Comparison of ENCODE assay signal across 14 cellular contexts in the genomic region with DNA sequence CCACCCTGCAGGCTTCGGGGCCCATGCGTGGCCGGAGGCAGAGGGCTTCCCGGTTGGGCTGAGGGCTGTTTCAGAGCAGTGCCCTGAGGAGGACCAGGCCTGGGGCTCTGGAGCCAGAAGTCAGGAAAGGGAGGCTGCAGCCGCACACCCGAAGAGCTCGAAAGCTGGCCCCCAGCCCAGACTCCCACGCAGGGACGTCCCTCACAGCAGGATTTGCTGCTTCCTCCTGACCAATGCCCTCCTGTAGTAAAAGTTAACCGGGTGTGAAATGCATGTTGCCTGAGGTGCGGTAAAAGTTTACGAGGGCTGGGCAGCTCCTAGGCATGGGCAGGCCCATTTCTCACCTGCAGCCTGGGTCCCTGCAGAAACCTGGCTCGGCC.
DNase-seq lines count a peak whose midpoint lies in the region; ATAC-seq, FAIRE-seq and TF ChIP-seq lines count a peak whose summit lies in the region.
"Had no signal": no experiment of that assay in that cellular context is flagged by ENCODE, and none has a peak within 500 bp of the region (broad histone marks: within the 10 kb centered on the region; RNA-seq: fewer than 3 reads in every experiment).

No MANE protein-coding gene starts in this region.

- H3K27me3 ChIP-seq in endodermal cell (ENCODE audit: control insufficient read depth, insufficient read depth, low read length, poor library complexity, severe bottlenecking) (no peaks in the 10 kb centered on the region), mesenchymal stem cell (ENCODE audit: control insufficient read depth in 1 of 2, insufficient read depth in 1 of 2, low read length in 2 of 2) (peaks cover 26 to 74% of the 10 kb centered on the region in 2 experiments), testis (no peaks in the 10 kb centered on the region)

- DNase-seq in NCI-H226: peak; percentile 73
- no peak for DNase-seq in endodermal cell
- no peak for DNase-seq in mesenchymal stem cell
- peak; percentile 85 for DNase-seq in testis
- DNase-seq in posterior cingulate gyrus: no peak
- no peak for DNase-seq in activated CD8-positive, alpha-beta memory T cell treated with anti-CD3 and anti-CD28 coated beads, Interleukin-2, amount 50 U/mL, for 4 hours
- no peak for DNase-seq in urothelium cell line (ENCODE audit: low spot score)
- DNase-seq: activated naive CD4-positive, alpha-beta T cell treated with anti-CD3 and anti-CD28 coated beads, Interleukin-2, amount 10 ng/mL, durations not matched to agents 7 days and 5 days; PC-9; stimulated activated CD8-positive, alpha-beta memory T cell treated with anti-CD3 and anti-CD28 coated beads, Interleukin-4, amount 100 ng/mL, for 48 hours had no signal

- H3K27me3 Mint-ChIP-seq in endodermal cell (ENCODE audit: insufficient read depth): no peaks in the 10 kb centered on the region
- H3K27me3 Mint-ChIP-seq: activated naive CD4-positive, alpha-beta T cell treated with anti-CD3 and anti-CD28 coated beads, Interleukin-2, amount 10 ng/mL, durations not matched to agents 7 days and 5 days had no signal

- WGBS in endodermal cell (ENCODE audit: insufficient coverage in 1 of 2, insufficient read length in 1 of 2), 2 experiments: 30 to 45% methylated on average over 8 to 13 of the region's 13 CpGs
- 41% methylated on average over 13 of the region's 13 CpGs for WGBS in mesenchymal stem cell
- WGBS in testis, 2 donors: 17 to 24% methylated on average over 8 to 12 of the region's 13 CpGs

- no peak overlapping the region for H2BK12ac ChIP-seq in mesenchymal stem cell (ENCODE audit: low read length in 2 of 2)

- H3K4me2 ChIP-seq in mesenchymal stem cell (ENCODE audit: low read length, poor library complexity, severe bottlenecking): peak overlapping the region; percentile 18
- H3K4me2 ChIP-seq: PC-9 had no signal

- H2BK120ac ChIP-seq in mesenchymal stem cell (ENCODE audit: low read depth, low read length): no peak overlapping the region

- H3K79me1 ChIP-seq in mesenchymal stem cell (replicated peaks; ENCODE audit: low read length, poor library complexity, severe bottlenecking): no peaks in the 10 kb centered on the region

- H2BK5ac ChIP-seq in mesenchymal stem cell (ENCODE audit: low read depth, low read length, poor library complexity, severe bottlenecking): no peak overlapping the region

- no peaks in the 10 kb centered on the region for H3K9me3 ChIP-seq in endodermal cell (ENCODE audit: control insufficient read depth, low read length)
- no peaks in the 10 kb centered on the region for H3K9me3 ChIP-seq in mesenchymal stem cell (ENCODE audit: control insufficient read depth, low read length)
- no peaks in the 10 kb centered on the region for H3K9me3 ChIP-seq in testis
- H3K9me3 ChIP-seq: HAP-1 had no signal

- no peak overlapping the region for H3K4me3 ChIP-seq in endodermal cell (ENCODE audit: low read length)
- no peak overlapping the region for H3K4me3 ChIP-seq in mesenchymal stem cell (ENCODE audit: insufficient read depth in 1 of 2, low read depth in 1 of 2, low read length in 2 of 2)
- H3K4me3 ChIP-seq in testis: no peak overlapping the region
- H3K4me3 ChIP-seq: HAP-1, PC-9 had no signal

- no peak for ATAC-seq in HG03457 (IDR thresholded peaks at IDR 0.05; ENCODE audit: unreplicated experiment)
- ATAC-seq: activated CD4-positive, CD25-positive, alpha-beta regulatory T cell treated with anti-CD3 and anti-CD28 coated beads, Interleukin-2, amount 50 U/mL, for 24 hours had no signal

- H3K9ac ChIP-seq in endodermal cell (ENCODE audit: extremely low read depth, low read length, poor library complexity, severe bottlenecking) (no peak overlapping the region), mesenchymal stem cell (ENCODE audit: low read length) (peak overlapping the region; percentile 58)
- H3K9ac ChIP-seq: parathyroid adenoma had no signal

- no peak for TF ChIP-seq CTCF in endodermal cell (conservative IDR thresholded peaks at IDR 0.05)
- TF ChIP-seq CTCF in testis (IDR thresholded peaks at IDR 0.05): no peak

- H3K14ac ChIP-seq in mesenchymal stem cell (ENCODE audit: low read length in 2 of 2): no peak overlapping the region

- peaks cover 13% of the 10 kb centered on the region for H3K4me1 Mint-ChIP-seq in endodermal cell
- H3K4me1 Mint-ChIP-seq: activated naive CD4-positive, alpha-beta T cell treated with anti-CD3 and anti-CD28 coated beads, Interleukin-2, amount 10 ng/mL, durations not matched to agents 7 days and 5 days had no signal

- no peak for TF ChIP-seq POLR2A in testis (IDR thresholded peaks at IDR 0.05)

- peak overlapping the region; percentile 96 for H3K27ac ChIP-seq in endodermal cell (ENCODE audit: low read depth, low read length)
- no peak overlapping the region for H3K27ac ChIP-seq in mesenchymal stem cell (ENCODE audit: low read length, poor library complexity, severe bottlenecking)
- peak overlapping the region; percentile 60 to 93 for H3K27ac ChIP-seq in testis
- H3K27ac ChIP-seq: parathyroid adenoma, PC-9 had no signal

- no peak for FAIRE-seq in urothelium cell line (lab: Jason Lieb, UNC)

- no peak overlapping the region for H3K23ac ChIP-seq in mesenchymal stem cell (ENCODE audit: low read length in 2 of 2)

- no peak overlapping the region for H3K18ac ChIP-seq in mesenchymal stem cell (ENCODE audit: low read depth in 1 of 2, low read length in 2 of 2)

- no peak overlapping the region for H3K4ac ChIP-seq in mesenchymal stem cell (ENCODE audit: low read depth in 1 of 2, low read length in 2 of 2)

- H4K91ac ChIP-seq in mesenchymal stem cell (ENCODE audit: low read length): no peak overlapping the region

- H3K9me3 Mint-ChIP-seq in endodermal cell: no peaks in the 10 kb centered on the region
- H3K9me3 Mint-ChIP-seq: activated naive CD4-positive, alpha-beta T cell treated with anti-CD3 and anti-CD28 coated beads, Interleukin-2, amount 10 ng/mL, durations not matched to agents 7 days and 5 days had no signal

- H3K36me3 ChIP-seq in endodermal cell (ENCODE audit: control insufficient read depth, insufficient read depth, low read length): no peaks in the 10 kb centered on the region
- H3K36me3 ChIP-seq in mesenchymal stem cell (ENCODE audit: control insufficient read depth in 1 of 2, insufficient read depth in 2 of 2, low read depth in 1 of 2, low read length in 2 of 2): no peaks in the 10 kb centered on the region
- H3K36me3 ChIP-seq in testis (ENCODE audit: low read depth, missing control alignments): no peaks in the 10 kb centered on the region
- H3K36me3 ChIP-seq: HAP-1 had no signal

- peak overlapping the region; percentile 29 for H3K4me3 Mint-ChIP-seq in endodermal cell
- H3K4me3 Mint-ChIP-seq: activated naive CD4-positive, alpha-beta T cell treated with anti-CD3 and anti-CD28 coated beads, Interleukin-2, amount 10 ng/mL, durations not matched to agents 7 days and 5 days had no signal

- H2AFZ ChIP-seq in mesenchymal stem cell (ENCODE audit: low read depth, low read length): no peak overlapping the region
- H2AFZ ChIP-seq: parathyroid adenoma, PC-9 had no signal

- no peak overlapping the region for H3K27ac Mint-ChIP-seq in endodermal cell
- H3K27ac Mint-ChIP-seq: activated naive CD4-positive, alpha-beta T cell treated with anti-CD3 and anti-CD28 coated beads, Interleukin-2, amount 10 ng/mL, durations not matched to agents 7 days and 5 days had no signal

- intact Hi-C loops in testis (cut with DNase I; ENCODE audit: low total_unique reads) (no loop called here), posterior cingulate gyrus (cut with DNase I) (no loop called here)

- H3K36me3 Mint-ChIP-seq in endodermal cell (ENCODE audit: low read depth): no peaks in the 10 kb centered on the region
- H3K36me3 Mint-ChIP-seq: activated naive CD4-positive, alpha-beta T cell treated with anti-CD3 and anti-CD28 coated beads, Interleukin-2, amount 10 ng/mL, durations not matched to agents 7 days and 5 days had no signal

- H4K8ac ChIP-seq in mesenchymal stem cell (ENCODE audit: low read length): no peak overlapping the region

- H2AK5ac ChIP-seq in mesenchymal stem cell (ENCODE audit: low read length, severe bottlenecking): no peak overlapping the region

- no peak overlapping the region for H2BK15ac ChIP-seq in mesenchymal stem cell (ENCODE audit: low read depth, poor library complexity, severe bottlenecking)

- peaks cover 19% of the 10 kb centered on the region for H3K4me1 ChIP-seq in endodermal cell (ENCODE audit: control insufficient read depth, insufficient read depth, low read length)
- H3K4me1 ChIP-seq in mesenchymal stem cell (ENCODE audit: control insufficient read depth, insufficient read depth, low read depth, low read length): peaks cover 18% of the 10 kb centered on the region
- H3K4me1 ChIP-seq in testis: peaks cover 57% of the 10 kb centered on the region
- H3K4me1 ChIP-seq: HAP-1, parathyroid adenoma had no signal

Comparison
In these comparisons a context has a peak if more than half of its experiments do, and no peak if none do; other contexts are left out.
1. DNase-seq: peak in NCI-H226 (single experiment) and testis (single experiment); none in endodermal cell (single experiment), mesenchymal stem cell (single experiment), posterior cingulate gyrus (0 of 10), activated CD8-positive, alpha-beta memory T cell treated with anti-CD3 and anti-CD28 coated beads, Interleukin-2, amount 50 U/mL, for 4 hours (single experiment) and urothelium cell line (single experiment).